ENCODE assay signal across 9 cellular contexts in genomic region chr3:184241447-184242296, GRCh38. TPM values are rescaled to one million over a fixed set of nuclear protein-coding genes. Genes with fewer than 3 reads are reported as not detected.
DNase-seq lines count a peak whose midpoint lies in the region; ATAC-seq and TF ChIP-seq lines count a peak whose summit lies in the region.
"Had no signal": no experiment of that assay in that cellular context is flagged by ENCODE, and none has a peak within 500 bp of the region (broad histone marks: within the 10 kb centered on the region; RNA-seq: fewer than 3 reads in every experiment).

No MANE protein-coding gene starts in this region.

- no peak overlapping the region for H2AFZ ChIP-seq in Loucy (ENCODE audit: low read length)

- H3K4me1 ChIP-seq in Loucy (ENCODE audit: insufficient read depth, low read length, poor library complexity, severe bottlenecking), result no peaks in the 10 kb centered on the region

- H3K27me3 ChIP-seq in Loucy (ENCODE audit: insufficient read depth, low read length, poor library complexity, severe bottlenecking), result no peaks in the 10 kb centered on the region

- no peak overlapping the region for H3K9ac ChIP-seq in Loucy (ENCODE audit: low read depth, low read length, poor library complexity, severe bottlenecking)

- H3K36me3 ChIP-seq in Loucy (ENCODE audit: insufficient read depth, low read length), result peaks cover 33% of the 10 kb centered on the region; the same call in 1 of the 2 replicates

- no peaks in the 10 kb centered on the region for H3K9me2 ChIP-seq in Loucy (replicated peaks; ENCODE audit: low read depth, low read length)

- ATAC-seq in HG02870 (IDR thresholded peaks at IDR 0.05; ENCODE audit: unreplicated experiment) (no peak), GM21360 (IDR thresholded peaks at IDR 0.05; ENCODE audit: unreplicated experiment) (no peak)

- H3K79me2 ChIP-seq in Loucy (ENCODE audit: insufficient read depth, low read length), result no peaks in the 10 kb centered on the region; the same call in 1 of the 2 replicates

- no peaks in the 10 kb centered on the region for H3K9me3 ChIP-seq in Loucy (ENCODE audit: insufficient read depth, low read depth, low read length)

- H3K4me1 Mint-ChIP-seq in neural crest cell, result no peaks in the 10 kb centered on the region

- peaks cover 4% of the 10 kb centered on the region for H4K20me1 ChIP-seq in Loucy (ENCODE audit: insufficient read depth, low read length, poor library complexity, severe bottlenecking)

- no peaks in the 10 kb centered on the region for H3K9me3 Mint-ChIP-seq in neural crest cell

- peaks cover 10% of the 10 kb centered on the region for H3K27me3 Mint-ChIP-seq in neural crest cell (ENCODE audit: low read depth)

- no peak overlapping the region for H3K27ac Mint-ChIP-seq in neural crest cell (ENCODE audit: unreplicated experiment)

- no peaks in the 10 kb centered on the region for H3F3A ChIP-seq in Loucy (ENCODE audit: low read depth)

- H3K4me2 ChIP-seq in Loucy (ENCODE audit: low read depth, low read length, poor library complexity, severe bottlenecking), result no peak overlapping the region

- peaks cover 3% of the 10 kb centered on the region for H3K36me3 Mint-ChIP-seq in neural crest cell (ENCODE audit: low read depth)

- TF ChIP-seq CTCF in Loucy (conservative IDR thresholded peaks at IDR 0.05; ENCODE audit: low read length) (peak; percentile 38; the same call in 1 of the 2 replicates), choroid plexus epithelial cell (conservative IDR thresholded peaks at IDR 0.05; ENCODE audit: low read depth, low read length) (peak; percentile 60), neural crest cell (conservative IDR thresholded peaks at IDR 0.05) (peak; percentile 49)

- DNase-seq in DMS79 treated with DMSO at 0.1 percent for 48 hours (lab: John Stamatoyannopoulos, UW) (peak; percentile 53), choroid plexus epithelial cell (ENCODE audit: low read depth) (peak; percentile 56), neural crest cell (ENCODE audit: low read depth, low spot score) (no peak), HK-2 (ENCODE audit: unreplicated experiment) (no peak), DMS114 treated with DMSO at 0.1 percent for 48 hours (lab: John Stamatoyannopoulos, UW; ENCODE audit: unreplicated experiment) (no peak)

- H3K4me3 Mint-ChIP-seq in neural crest cell, result no peak overlapping the region

- no peak overlapping the region for H3K4me3 ChIP-seq in Loucy (ENCODE audit: low read length, poor library complexity, severe bottlenecking)
- no peak overlapping the region for H3K4me3 ChIP-seq in choroid plexus epithelial cell (ENCODE audit: low read depth, low read length)

RNA-seq across cellular contexts. Expression of gene ALG3, which starts 7.1 kb away (rescaled TPM):
- total RNA-seq in neural crest cell, result 32.0 and 35.5 TPM in 2 replicates

RNA-seq across cellular contexts. Expression of gene EEF1AKMT4, which starts 7.8 kb away (rescaled TPM):
- 3.4 and 3.9 TPM in 2 replicates for total RNA-seq in neural crest cell

RNA-seq across cellular contexts. Expression of gene VWA5B2, which starts 12.3 kb away (rescaled TPM):
- 0.36 and 0.56 TPM in 2 replicates for total RNA-seq in neural crest cell

RNA-seq across cellular contexts. Expression of gene CAMK2N2, which starts 19.7 kb away (rescaled TPM):
- total RNA-seq in neural crest cell, result 4.7 and 5.6 TPM in 2 replicates
- total RNA-seq: NCI-H460 had no signal

RNA-seq across cellular contexts. Expression of gene ECE2, which starts 34.1 kb away (rescaled TPM):
- total RNA-seq in neural crest cell, result not detected in 2 replicates
- total RNA-seq: NCI-H460 had no signal

Comparison
In these comparisons a context has a peak if more than half of its experiments do, and no peak if none do; other contexts are left out.
1. DNase-seq: peak in DMS79 treated with DMSO at 0.1 percent for 48 hours (single experiment) and choroid plexus epithelial cell (single experiment); none in neural crest cell (single experiment), HK-2 (single experiment) and DMS114 treated with DMSO at 0.1 percent for 48 hours (single experiment).
2. Peak in every context shown above with its lines, with median percentiles within 50 percentile points of each other: CTCF ChIP-seq.